Comparison of ENCODE assay signal across 26 cellular contexts in genomic region chr19:45821570-45821969, GRCh38. TPM values are rescaled to one million over a fixed set of nuclear protein-coding genes. Genes with fewer than 3 reads are reported as not detected.
"Had no signal": no experiment of that assay in that cellular context is flagged by ENCODE, and none has a peak within 500 bp of the region (broad histone marks: within the 10 kb centered on the region; RNA-seq: fewer than 3 reads in every experiment).

No MANE protein-coding gene starts in this region.

- H3K4me3 ChIP-seq: lower lobe of right lung, ovary, psoas muscle, right atrium auricular region, upper lobe of left lung had no signal

- H3K27ac ChIP-seq: foreskin keratinocyte, lower lobe of right lung, ovary, psoas muscle, right atrium auricular region, upper lobe of left lung had no signal

- H3K4me3 Mint-ChIP-seq: activated CD4-positive, alpha-beta memory T cell treated with anti-CD3 and anti-CD28 coated beads, Interleukin-2, amount 10 ng/mL, durations not matched to agents 7 days and 5 days; activated CD4-positive, alpha-beta T cell treated with anti-CD3 and anti-CD28 coated beads for 36 hours; activated naive CD4-positive, alpha-beta T cell treated with anti-CD3 and anti-CD28 coated beads, Interleukin-2, amount 50 U/mL, for 24 hours; brain; dendritic cell treated with granulocyte-macrophage colony-stimulating factor and Interleukin-4, amounts not matched to agents 40 ng/mL and 50 ng/mL, for 4 days; naive thymus-derived CD4-positive, alpha-beta T cell had no signal

- ATAC-seq: activated CD4-positive, alpha-beta T cell treated with anti-CD3 and anti-CD28 coated beads for 36 hours; foreskin keratinocyte; left lobe of liver; lower lobe of right lung; naive thymus-derived CD4-positive, alpha-beta T cell; psoas muscle; stimulated activated naive CD8-positive, alpha-beta T cell treated with anti-CD3 and anti-CD28 coated beads, Interleukin-15, Interleukin-2, amounts not matched to agents 100 U/mL and 50 U/mL, for 24 hours had no signal

- DNase-seq: activated CD4-positive, alpha-beta memory T cell treated with anti-CD3 and anti-CD28 coated beads, Interleukin-2, amount 10 ng/mL, durations not matched to agents 7 days and 5 days; activated CD4-positive, alpha-beta T cell treated with anti-CD3 and anti-CD28 coated beads for 36 hours; activated CD8-positive, alpha-beta memory T cell treated with anti-CD3 and anti-CD28 coated beads, Interleukin-2, amount 50 U/mL, for 4 hours; activated effector memory CD4-positive, alpha-beta T cell treated with anti-CD3 and anti-CD28 coated beads, Interleukin-2, amount 50 U/mL, for 16 hours; activated T-cell treated with anti-CD3 and anti-CD28 coated beads, Interleukin-2, amount 50 U/mL, for 48 hours; anterior cingulate cortex; effector CD4-positive, alpha-beta T cell; foreskin keratinocyte; kidney; lower lobe of right lung; naive thymus-derived CD4-positive, alpha-beta T cell; ovary; stimulated activated CD4-positive, alpha-beta T cell treated with anti-CD3 and anti-CD28 coated beads, Interleukin-4, amount 100 ng/mL, for 24 hours; stimulated activated naive CD8-positive, alpha-beta T cell treated with anti-CD3 and anti-CD28 coated beads, Interleukin-15, Interleukin-2, amounts not matched to agents 100 U/mL and 50 U/mL, for 24 hours; T-helper 1 cell; T-helper 9 cell had no signal

- H3K9me3 Mint-ChIP-seq: activated CD4-positive, alpha-beta memory T cell treated with anti-CD3 and anti-CD28 coated beads, Interleukin-2, amount 10 ng/mL, durations not matched to agents 7 days and 5 days; activated naive CD4-positive, alpha-beta T cell treated with anti-CD3 and anti-CD28 coated beads, Interleukin-2, amount 50 U/mL, for 24 hours; brain; dendritic cell treated with granulocyte-macrophage colony-stimulating factor and Interleukin-4, amounts not matched to agents 40 ng/mL and 50 ng/mL, for 4 days; naive thymus-derived CD4-positive, alpha-beta T cell had no signal

- H3K27ac Mint-ChIP-seq: activated CD4-positive, alpha-beta memory T cell treated with anti-CD3 and anti-CD28 coated beads, Interleukin-2, amount 10 ng/mL, durations not matched to agents 7 days and 5 days; activated CD4-positive, alpha-beta T cell treated with anti-CD3 and anti-CD28 coated beads for 36 hours; activated naive CD4-positive, alpha-beta T cell treated with anti-CD3 and anti-CD28 coated beads, Interleukin-2, amount 50 U/mL, for 24 hours; dendritic cell treated with granulocyte-macrophage colony-stimulating factor and Interleukin-4, amounts not matched to agents 40 ng/mL and 50 ng/mL, for 4 days had no signal

- H3K27me3 Mint-ChIP-seq: activated CD4-positive, alpha-beta memory T cell treated with anti-CD3 and anti-CD28 coated beads, Interleukin-2, amount 10 ng/mL, durations not matched to agents 7 days and 5 days; activated CD4-positive, alpha-beta T cell treated with anti-CD3 and anti-CD28 coated beads for 36 hours; activated naive CD4-positive, alpha-beta T cell treated with anti-CD3 and anti-CD28 coated beads, Interleukin-2, amount 50 U/mL, for 24 hours; brain; naive thymus-derived CD4-positive, alpha-beta T cell had no signal

- H3K27me3 ChIP-seq: foreskin keratinocyte, ovary, right atrium auricular region, upper lobe of left lung had no signal

- H3K36me3 ChIP-seq: ovary had no signal

- H3K9me3 ChIP-seq: lower lobe of right lung, ovary, psoas muscle, right atrium auricular region, upper lobe of left lung had no signal

RNA-seq across cellular contexts. Expression of gene RSPH6A, which starts 6.5 kb away (rescaled TPM):
- total RNA-seq: foreskin keratinocyte, glomerular endothelial cell, left lobe of liver, right atrium auricular region, subcutaneous adipose tissue had no signal
- polyA plus RNA-seq: naive thymus-derived CD4-positive, alpha-beta T cell; ovary had no signal

RNA-seq across cellular contexts. Expression of gene FOXA3, which starts 42.6 kb away (rescaled TPM):
- total RNA-seq: activated CD4-positive, alpha-beta memory T cell treated with anti-CD3 and anti-CD28 coated beads, Interleukin-2, amount 10 ng/mL, durations not matched to agents 7 days and 5 days; cardiac septum; glomerular endothelial cell; naive thymus-derived CD4-positive, alpha-beta T cell; psoas muscle; right atrium auricular region; subcutaneous adipose tissue had no signal
- polyA plus RNA-seq: naive thymus-derived CD4-positive, alpha-beta T cell had no signal
